Comparison of ENCODE assay signal across 1 cellular context in genomic region chr14:50736932-50737419, GRCh38.
TF ChIP-seq lines count a peak whose summit lies in the region.

No MANE protein-coding gene starts in this region.

TF ChIP-seq in GM23338, 12 proteins besides CTCF, POLR2A, EP300 and RAD21 (continued from another document):
- TF ChIP-seq, protein P1, sequence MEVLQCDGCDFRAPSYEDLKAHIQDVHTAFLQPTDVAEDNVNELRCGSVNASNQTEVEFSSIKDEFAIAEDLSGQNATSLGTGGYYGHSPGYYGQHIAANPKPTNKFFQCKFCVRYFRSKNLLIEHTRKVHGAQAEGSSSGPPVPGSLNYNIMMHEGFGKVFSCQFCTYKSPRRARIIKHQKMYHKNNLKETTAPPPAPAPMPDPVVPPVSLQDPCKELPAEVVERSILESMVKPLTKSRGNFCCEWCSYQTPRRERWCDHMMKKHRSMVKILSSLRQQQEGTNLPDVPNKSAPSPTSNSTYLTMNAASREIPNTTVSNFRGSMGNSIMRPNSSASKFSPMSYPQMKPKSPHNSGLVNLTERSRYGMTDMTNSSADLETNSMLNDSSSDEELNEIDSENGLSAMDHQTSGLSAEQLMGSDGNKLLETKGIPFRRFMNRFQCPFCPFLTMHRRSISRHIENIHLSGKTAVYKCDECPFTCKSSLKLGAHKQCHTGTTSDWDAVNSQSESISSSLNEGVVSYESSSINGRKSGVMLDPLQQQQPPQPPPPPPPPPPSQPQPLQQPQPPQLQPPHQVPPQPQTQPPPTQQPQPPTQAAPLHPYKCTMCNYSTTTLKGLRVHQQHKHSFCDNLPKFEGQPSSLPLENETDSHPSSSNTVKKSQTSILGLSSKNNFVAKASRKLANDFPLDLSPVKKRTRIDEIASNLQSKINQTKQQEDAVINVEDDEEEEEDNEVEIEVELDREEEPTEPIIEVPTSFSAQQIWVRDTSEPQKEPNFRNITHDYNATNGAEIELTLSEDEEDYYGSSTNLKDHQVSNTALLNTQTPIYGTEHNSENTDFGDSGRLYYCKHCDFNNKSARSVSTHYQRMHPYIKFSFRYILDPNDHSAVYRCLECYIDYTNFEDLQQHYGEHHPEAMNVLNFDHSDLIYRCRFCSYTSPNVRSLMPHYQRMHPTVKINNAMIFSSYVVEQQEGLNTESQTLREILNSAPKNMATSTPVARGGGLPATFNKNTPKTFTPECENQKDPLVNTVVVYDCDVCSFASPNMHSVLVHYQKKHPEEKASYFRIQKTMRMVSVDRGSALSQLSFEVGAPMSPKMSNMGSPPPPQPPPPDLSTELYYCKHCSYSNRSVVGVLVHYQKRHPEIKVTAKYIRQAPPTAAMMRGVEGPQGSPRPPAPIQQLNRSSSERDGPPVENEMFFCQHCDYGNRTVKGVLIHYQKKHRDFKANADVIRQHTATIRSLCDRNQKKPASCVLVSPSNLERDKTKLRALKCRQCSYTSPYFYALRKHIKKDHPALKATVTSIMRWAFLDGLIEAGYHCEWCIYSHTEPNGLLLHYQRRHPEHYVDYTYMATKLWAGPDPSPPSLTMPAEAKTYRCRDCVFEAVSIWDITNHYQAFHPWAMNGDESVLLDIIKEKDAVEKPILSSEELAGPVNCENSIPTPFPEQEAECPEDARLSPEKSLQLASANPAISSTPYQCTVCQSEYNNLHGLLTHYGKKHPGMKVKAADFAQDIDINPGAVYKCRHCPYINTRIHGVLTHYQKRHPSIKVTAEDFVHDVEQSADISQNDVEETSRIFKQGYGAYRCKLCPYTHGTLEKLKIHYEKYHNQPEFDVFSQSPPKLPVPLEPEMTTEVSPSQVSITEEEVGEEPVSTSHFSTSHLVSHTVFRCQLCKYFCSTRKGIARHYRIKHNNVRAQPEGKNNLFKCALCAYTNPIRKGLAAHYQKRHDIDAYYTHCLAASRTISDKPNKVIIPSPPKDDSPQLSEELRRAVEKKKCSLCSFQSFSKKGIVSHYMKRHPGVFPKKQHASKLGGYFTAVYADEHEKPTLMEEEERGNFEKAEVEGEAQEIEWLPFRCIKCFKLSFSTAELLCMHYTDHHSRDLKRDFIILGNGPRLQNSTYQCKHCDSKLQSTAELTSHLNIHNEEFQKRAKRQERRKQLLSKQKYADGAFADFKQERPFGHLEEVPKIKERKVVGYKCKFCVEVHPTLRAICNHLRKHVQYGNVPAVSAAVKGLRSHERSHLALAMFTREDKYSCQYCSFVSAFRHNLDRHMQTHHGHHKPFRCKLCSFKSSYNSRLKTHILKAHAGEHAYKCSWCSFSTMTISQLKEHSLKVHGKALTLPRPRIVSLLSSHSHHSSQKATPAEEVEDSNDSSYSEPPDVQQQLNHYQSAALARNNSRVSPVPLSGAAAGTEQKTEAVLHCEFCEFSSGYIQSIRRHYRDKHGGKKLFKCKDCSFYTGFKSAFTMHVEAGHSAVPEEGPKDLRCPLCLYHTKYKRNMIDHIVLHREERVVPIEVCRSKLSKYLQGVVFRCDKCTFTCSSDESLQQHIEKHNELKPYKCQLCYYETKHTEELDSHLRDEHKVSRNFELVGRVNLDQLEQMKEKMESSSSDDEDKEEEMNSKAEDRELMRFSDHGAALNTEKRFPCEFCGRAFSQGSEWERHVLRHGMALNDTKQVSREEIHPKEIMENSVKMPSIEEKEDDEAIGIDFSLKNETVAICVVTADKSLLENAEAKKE (CRISPR knock-in tag; IDR thresholded peaks at IDR 0.05): no peak
TF ChIP-seq in GM23338: peak in this region for 0.
